ENCODE assay signal across 22 cellular contexts in genomic region chr7:97580205-97580604, GRCh38.
"Had no signal": no experiment of that assay in that cellular context is flagged by ENCODE, and none has a peak within 500 bp of the region (broad histone marks: within the 10 kb centered on the region; RNA-seq: fewer than 3 reads in every experiment).

No MANE protein-coding gene starts in this region.

- H3K27ac ChIP-seq: coronary artery, esophagus squamous epithelium, gastroesophageal sphincter, heart left ventricle, left lung, neutrophil, ovary, prostate gland, thyroid gland, upper lobe of right lung had no signal

- H3K36me3 Mint-ChIP-seq: activated naive CD4-positive, alpha-beta T cell treated with anti-CD3 and anti-CD28 coated beads, Interleukin-2, amount 10 ng/mL, durations not matched to agents 7 days and 5 days; naive thymus-derived CD4-positive, alpha-beta T cell had no signal

- H3K9me3 Mint-ChIP-seq: activated CD4-positive, alpha-beta T cell treated with anti-CD3 and anti-CD28 coated beads, Interleukin-2, amount 10 ng/mL, durations not matched to agents 24 days and 14 days had no signal

- H3K4me1 ChIP-seq: esophagus squamous epithelium, gastroesophageal sphincter, heart left ventricle, left lung, prostate gland, thyroid gland, upper lobe of right lung had no signal

- ATAC-seq: activated CD4-positive, CD25-positive, alpha-beta regulatory T cell treated with anti-CD3 and anti-CD28 coated beads, Interleukin-2, amount 50 U/mL, for 24 hours; gastroesophageal sphincter; heart left ventricle; left lung; naive thymus-derived CD4-positive, alpha-beta T cell; right cardiac atrium; upper lobe of right lung had no signal

- H3K4me1 Mint-ChIP-seq: activated CD4-positive, alpha-beta memory T cell treated with anti-CD3 and anti-CD28 coated beads, Interleukin-2, amount 10 ng/mL, durations not matched to agents 7 days and 5 days; activated CD4-positive, alpha-beta T cell treated with anti-CD3 and anti-CD28 coated beads, Interleukin-2, amount 10 ng/mL, durations not matched to agents 24 days and 14 days; activated naive CD4-positive, alpha-beta T cell treated with anti-CD3 and anti-CD28 coated beads, Interleukin-2, amount 10 ng/mL, durations not matched to agents 7 days and 5 days; naive thymus-derived CD4-positive, alpha-beta T cell had no signal

- H3K9me3 ChIP-seq: esophagus squamous epithelium, neutrophil, ovary, prostate gland, thyroid gland, upper lobe of right lung had no signal

- DNase-seq: activated CD4-positive, alpha-beta memory T cell treated with anti-CD3 and anti-CD28 coated beads, Interleukin-2, amount 10 ng/mL, durations not matched to agents 7 days and 5 days; activated CD4-positive, alpha-beta T cell treated with anti-CD3 and anti-CD28 coated beads, Interleukin-2, amount 10 ng/mL, durations not matched to agents 24 days and 14 days; activated effector memory CD4-positive, alpha-beta T cell treated with anti-CD3 and anti-CD28 coated beads, Interleukin-2, amount 50 U/mL, for 16 hours; activated naive CD4-positive, alpha-beta T cell treated with anti-CD3 and anti-CD28 coated beads, Interleukin-2, amount 10 ng/mL, durations not matched to agents 7 days and 5 days; amygdala; esophagus squamous epithelium; heart left ventricle; kidney; left lung; naive thymus-derived CD4-positive, alpha-beta T cell; ovary; substantia nigra; thyroid gland; upper lobe of right lung had no signal

- H3K27ac Mint-ChIP-seq: activated CD4-positive, alpha-beta memory T cell treated with anti-CD3 and anti-CD28 coated beads, Interleukin-2, amount 10 ng/mL, durations not matched to agents 7 days and 5 days; activated CD4-positive, alpha-beta T cell treated with anti-CD3 and anti-CD28 coated beads, Interleukin-2, amount 10 ng/mL, durations not matched to agents 24 days and 14 days; activated naive CD4-positive, alpha-beta T cell treated with anti-CD3 and anti-CD28 coated beads, Interleukin-2, amount 10 ng/mL, durations not matched to agents 7 days and 5 days; naive thymus-derived CD4-positive, alpha-beta T cell; stimulated activated naive CD8-positive, alpha-beta T cell treated with anti-CD3 and anti-CD28 coated beads, Interleukin-15, Interleukin-2, amounts not matched to agents 100 ng/mL and 50 ng/mL, for 24 hours had no signal

- H3K4me3 Mint-ChIP-seq: activated CD4-positive, alpha-beta memory T cell treated with anti-CD3 and anti-CD28 coated beads, Interleukin-2, amount 10 ng/mL, durations not matched to agents 7 days and 5 days; activated CD4-positive, alpha-beta T cell treated with anti-CD3 and anti-CD28 coated beads, Interleukin-2, amount 10 ng/mL, durations not matched to agents 24 days and 14 days; activated naive CD4-positive, alpha-beta T cell treated with anti-CD3 and anti-CD28 coated beads, Interleukin-2, amount 10 ng/mL, durations not matched to agents 7 days and 5 days; naive thymus-derived CD4-positive, alpha-beta T cell; stimulated activated naive CD8-positive, alpha-beta T cell treated with anti-CD3 and anti-CD28 coated beads, Interleukin-15, Interleukin-2, amounts not matched to agents 100 ng/mL and 50 ng/mL, for 24 hours had no signal

- H3K27me3 ChIP-seq: esophagus squamous epithelium, gastroesophageal sphincter, heart left ventricle, left lung, neutrophil, ovary, thyroid gland, upper lobe of right lung had no signal

- H3K4me3 ChIP-seq: coronary artery, esophagus squamous epithelium, gastroesophageal sphincter, heart left ventricle, left lung, lung, ovary, prostate gland, thyroid gland, upper lobe of right lung had no signal

- H3K27me3 Mint-ChIP-seq: activated CD4-positive, alpha-beta memory T cell treated with anti-CD3 and anti-CD28 coated beads, Interleukin-2, amount 10 ng/mL, durations not matched to agents 7 days and 5 days; activated CD4-positive, alpha-beta T cell treated with anti-CD3 and anti-CD28 coated beads, Interleukin-2, amount 10 ng/mL, durations not matched to agents 24 days and 14 days; activated naive CD4-positive, alpha-beta T cell treated with anti-CD3 and anti-CD28 coated beads, Interleukin-2, amount 10 ng/mL, durations not matched to agents 7 days and 5 days; stimulated activated naive CD8-positive, alpha-beta T cell treated with anti-CD3 and anti-CD28 coated beads, Interleukin-15, Interleukin-2, amounts not matched to agents 100 ng/mL and 50 ng/mL, for 24 hours had no signal

- H3K36me3 ChIP-seq: esophagus squamous epithelium, gastroesophageal sphincter, heart left ventricle, left lung, neutrophil, ovary, prostate gland, thyroid gland, upper lobe of right lung had no signal
